ENCODE assay signal across 10 cellular contexts in genomic region chr21:33360281-33360680, GRCh38. TPM values are rescaled to one million over a fixed set of nuclear protein-coding genes. Genes with fewer than 3 reads are reported as not detected.
DNase-seq lines count a peak whose midpoint lies in the region; ATAC-seq and TF ChIP-seq lines count a peak whose summit lies in the region.
"Had no signal": no experiment of that assay in that cellular context is flagged by ENCODE, and none has a peak within 500 bp of the region (broad histone marks: within the 10 kb centered on the region; RNA-seq: fewer than 3 reads in every experiment).

No MANE protein-coding gene starts in this region.

- WGBS in GM23248 (ENCODE audit: low coverage in 1 of 2, low lambda C conversion rate in 2 of 2, missing lambda C conversion rate in 2 of 2), 2 experiments = 7 to 13% methylated on average over 6 of the region's 6 CpGs
- 72 to 74% methylated on average over 6 of the region's 6 CpGs for WGBS in body of pancreas, 2 donors

- H3K9me3 ChIP-seq in GM23248 (ENCODE audit: low read depth) (no peaks in the 10 kb centered on the region), body of pancreas (no peaks in the 10 kb centered on the region)

- no peaks in the 10 kb centered on the region for H3K9me3 Mint-ChIP-seq in mesothelial cell of epicardium

- H3K27me3 ChIP-seq in GM23248 (replicated peaks; ENCODE audit: insufficient read depth) (no peaks in the 10 kb centered on the region), body of pancreas (no peaks in the 10 kb centered on the region)

- peaks cover 6% of the 10 kb centered on the region; the same call in 1 of the 2 replicates for H3K36me3 ChIP-seq in GM23248 (ENCODE audit: low read depth)
- peaks cover 0 to 10% of the 10 kb centered on the region in 2 donors for H3K36me3 ChIP-seq in body of pancreas (replicated peaks in 1 of 2; ENCODE audit: insufficient read depth in 1 of 2, low read depth in 2 of 2)

- no peaks in the 10 kb centered on the region for H4K20me1 ChIP-seq in GM23248 (ENCODE audit: insufficient read depth)

- H3K9ac ChIP-seq in GM23248 = peak overlapping the region; percentile 42

- TF ChIP-seq CTCF in 22Rv1 (IDR thresholded peaks at IDR 0.05) (no peak), choroid plexus epithelial cell (conservative IDR thresholded peaks at IDR 0.05; ENCODE audit: low read depth, low read length) (no peak), mesothelial cell of epicardium (IDR thresholded peaks at IDR 0.05; ENCODE audit: unreplicated experiment) (no peak), body of pancreas (IDR thresholded peaks at IDR 0.05) (no peak)

- H3K27ac Mint-ChIP-seq in mesothelial cell of epicardium = peak overlapping the region; percentile 16
- H3K27ac Mint-ChIP-seq: nephron progenitor cell had no signal

- H3K4me2 ChIP-seq in GM23248 (ENCODE audit: unreplicated experiment) = peak overlapping the region; percentile 61

- peaks cover 14% of the 10 kb centered on the region for H3K36me3 Mint-ChIP-seq in mesothelial cell of epicardium

- H3K79me2 ChIP-seq in GM23248 (ENCODE audit: insufficient read depth) = no peaks in the 10 kb centered on the region

- peaks cover 23% of the 10 kb centered on the region for H3F3A ChIP-seq in GM23248 (ENCODE audit: insufficient read depth)

- in situ Hi-C loops in GM23248 (cut with MboI) = loop anchor here (10.0 kb wide), 1 partner anchor 165 kb away; no protein-coding TSS in a partner anchor

- H3K4me3 ChIP-seq in GM23248 = peak overlapping the region; percentile 35
- no peak overlapping the region for H3K4me3 ChIP-seq in choroid plexus epithelial cell (ENCODE audit: low read depth, low read length)
- no peak overlapping the region for H3K4me3 ChIP-seq in body of pancreas

- no peak for ATAC-seq in body of pancreas

- peak overlapping the region; percentile 55; the same call in 1 of the 2 replicates for H2AFZ ChIP-seq in GM23248

- DNase-seq in GM23248 (peak; percentile 81), choroid plexus epithelial cell (ENCODE audit: low read depth) (peak; percentile 37), mesothelial cell of epicardium (ENCODE audit: low spot score in 2 of 2, unreplicated experiment in 2 of 2) (no peak), dedifferentiated amniotic fluid mesenchymal stem cell (ENCODE audit: extremely low spot score) (no peak), NCI-H1105 (lab: John Stamatoyannopoulos, UW) (no peak), body of pancreas (no peak)
- DNase-seq in activated CD4-positive, alpha-beta T cell treated with anti-CD3 and anti-CD28 coated beads for 48 hours = no peak
- DNase-seq: cortex of kidney, nephron progenitor cell had no signal

- no peaks in the 10 kb centered on the region for H3K27me3 Mint-ChIP-seq in mesothelial cell of epicardium (ENCODE audit: low read depth)

- H3K27ac ChIP-seq in 22Rv1 (peak overlapping the region; percentile 90; the same call in 1 of the 2 replicates), GM23248 (peak overlapping the region; percentile 62), body of pancreas (no peak overlapping the region)

- intact Hi-C loops in body of pancreas (cut with DNase I) = loop anchor here (10.0 kb wide), 1 partner anchor 155 kb away; no protein-coding TSS in a partner anchor

- H3K4me3 Mint-ChIP-seq in mesothelial cell of epicardium = no peak overlapping the region

- peaks cover 14% of the 10 kb centered on the region for H3K4me1 Mint-ChIP-seq in mesothelial cell of epicardium

- H3K4me1 ChIP-seq in GM23248 (ENCODE audit: insufficient read depth) = peaks cover 26% of the 10 kb centered on the region
- peaks cover 19% of the 10 kb centered on the region for H3K4me1 ChIP-seq in body of pancreas

- H3K9me2 ChIP-seq in GM23248 (ENCODE audit: insufficient read depth) = no peaks in the 10 kb centered on the region

- no peak for TF ChIP-seq POLR2A in body of pancreas (IDR thresholded peaks at IDR 0.05)

RNA-seq across cellular contexts. Expression of gene IFNAR1, which starts 35.5 kb away (rescaled TPM):
- total RNA-seq in GM23248 (2014; rRNA removed; shearing (Covaris generic)) = 19.1 and 24.0 TPM in 2 replicates
- polyA plus RNA-seq in GM23248 (2016; fragmentation: Nextera tagmentation; extraction: Ambion mirVana) = 55.9 and 65.1 TPM in 2 replicates
- total RNA-seq in mesothelial cell of epicardium (24.8 to 28.7 TPM (median 27.0 TPM) in 3 replicates), body of pancreas (10 to 100 TPM; 14.2 to 17.9 TPM)

RNA-seq across cellular contexts. Expression of gene IFNGR2, which starts 42.9 kb away (rescaled TPM):
- 92.8 and 98.3 TPM in 2 replicates for total RNA-seq in GM23248 (2014; rRNA removed; shearing (Covaris generic))
- 113 and 116 TPM in 2 replicates for polyA plus RNA-seq in GM23248 (2016; fragmentation: Nextera tagmentation; extraction: Ambion mirVana)
- 57.9 to 63.4 TPM (median 59.6 TPM) in 3 replicates for total RNA-seq in mesothelial cell of epicardium
- 10 to 100 TPM; 30.4 to 32.3 TPM for total RNA-seq in body of pancreas

Comparison
In these comparisons a context has a peak if more than half of its experiments do, and no peak if none do; other contexts are left out.
1. H3K27ac ChIP-seq: peak in 22Rv1 (single experiment) and GM23248 (single experiment); none in body of pancreas (0 of 4).
2. DNase-seq: peak in GM23248 (single experiment) and choroid plexus epithelial cell (single experiment); none in mesothelial cell of epicardium (0 of 2), dedifferentiated amniotic fluid mesenchymal stem cell (single experiment), activated CD4-positive, alpha-beta T cell treated with anti-CD3 and anti-CD28 coated beads for 48 hours (single experiment), NCI-H1105 (single experiment) and body of pancreas (0 of 4).